Comparison of ENCODE assay signal across 23 cellular contexts in the genomic region with DNA sequence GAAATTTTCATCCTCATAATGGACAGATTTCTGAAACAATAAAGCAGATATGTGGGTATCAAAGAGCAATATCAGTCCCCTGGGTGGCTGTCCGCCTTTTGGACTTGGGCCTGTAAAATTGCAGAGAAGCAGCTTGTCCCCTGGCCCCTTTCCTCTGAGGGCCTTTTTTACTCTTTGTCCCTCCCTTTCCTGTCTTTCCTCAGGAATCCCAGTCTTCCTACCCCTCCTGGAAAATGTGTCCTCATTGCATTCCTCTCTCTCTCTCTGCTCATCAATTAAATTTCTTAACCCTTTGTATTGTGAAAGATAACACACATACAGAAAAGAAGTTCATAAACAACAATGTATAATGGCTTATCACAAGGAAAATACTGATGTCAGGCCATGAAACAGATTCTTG. TPM values are rescaled to one million over a fixed set of nuclear protein-coding genes. Genes with fewer than 3 reads are reported as not detected.
DNase-seq lines count a peak whose midpoint lies in the region; ATAC-seq and TF ChIP-seq lines count a peak whose summit lies in the region.
"Had no signal": no experiment of that assay in that cellular context is flagged by ENCODE, and none has a peak within 500 bp of the region (broad histone marks: within the 10 kb centered on the region; RNA-seq: fewer than 3 reads in every experiment).

No MANE protein-coding gene starts in this region.

- H3K79me1 ChIP-seq in neuronal stem cell (ENCODE audit: low read depth, low read length), result no peaks in the 10 kb centered on the region

- TF ChIP-seq CTCF in fibroblast of the aortic adventitia (IDR thresholded peaks at IDR 0.05; ENCODE audit: insufficient read depth, low read length), result no peak

- H2BK12ac ChIP-seq in neuronal stem cell (ENCODE audit: low read length), result no peak overlapping the region

- no peak overlapping the region for H3K23ac ChIP-seq in neuronal stem cell (ENCODE audit: low read depth, low read length, poor library complexity)

- H3K9me3 Mint-ChIP-seq in activated naive CD8-positive, alpha-beta T cell treated with anti-CD3 and anti-CD28 coated beads for 36 hours, result peaks cover 1% of the 10 kb centered on the region
- H3K9me3 Mint-ChIP-seq: CD8-positive, alpha-beta T cell had no signal

- no peak overlapping the region for H3K27ac Mint-ChIP-seq in activated naive CD8-positive, alpha-beta T cell treated with anti-CD3 and anti-CD28 coated beads for 36 hours
- H3K27ac Mint-ChIP-seq: CD8-positive, alpha-beta T cell had no signal

- H2AFZ ChIP-seq in ACC112 (ENCODE audit: low read length, unreplicated experiment) (peak overlapping the region; percentile 54), neuronal stem cell (ENCODE audit: low read length) (peak overlapping the region; percentile 69)

- H3K27ac ChIP-seq in ACC112 (ENCODE audit: low read depth, low read length) (peak overlapping the region; percentile 80), neuronal stem cell (replicated peaks; ENCODE audit: low read length) (no peak overlapping the region)
- H3K27ac ChIP-seq: BLaER1 had no signal

- H3K9ac ChIP-seq in neuronal stem cell (ENCODE audit: low read depth, low read length, poor library complexity), result no peak overlapping the region
- H3K9ac ChIP-seq: BLaER1 had no signal

- H3K14ac ChIP-seq in neuronal stem cell (ENCODE audit: low read length), result no peak overlapping the region

- peaks cover 32% of the 10 kb centered on the region for H3K27me3 Mint-ChIP-seq in activated naive CD8-positive, alpha-beta T cell treated with anti-CD3 and anti-CD28 coated beads for 36 hours

- H3K4me1 ChIP-seq in ACC112 (ENCODE audit: control insufficient read depth, insufficient read depth, low read length, unreplicated experiment) (peaks cover 32% of the 10 kb centered on the region), neuronal stem cell (ENCODE audit: control insufficient read depth in 2 of 2, insufficient read depth in 1 of 2, low read depth in 1 of 2, low read length in 2 of 2) (peaks cover 6 to 8% of the 10 kb centered on the region in 2 donors)
- H3K4me1 ChIP-seq: BLaER1 had no signal

- no peak for ATAC-seq in HG03571 (IDR thresholded peaks at IDR 0.05; ENCODE audit: unreplicated experiment)
- ATAC-seq: CD8-positive, alpha-beta T cell; HCT116 had no signal

- H3K4me3 ChIP-seq in ACC112 (ENCODE audit: low read depth, low read length) (no peak overlapping the region), fibroblast of the aortic adventitia (ENCODE audit: low read depth, low read length) (no peak overlapping the region), neuronal stem cell (ENCODE audit: low read length in 2 of 2) (no peak overlapping the region)
- H3K4me3 ChIP-seq: BLaER1, MG63 had no signal

- H3K4me1 Mint-ChIP-seq in activated naive CD8-positive, alpha-beta T cell treated with anti-CD3 and anti-CD28 coated beads for 36 hours, result peaks cover 3% of the 10 kb centered on the region

- H3K27me3 ChIP-seq in ACC112 (ENCODE audit: insufficient read depth, low read length) (no peaks in the 10 kb centered on the region), neuronal stem cell (ENCODE audit: control insufficient read depth in 3 of 3, insufficient read depth in 3 of 3, low read depth in 1 of 3, low read length in 3 of 3) (no peaks in the 10 kb centered on the region)
- H3K27me3 ChIP-seq: BLaER1, MG63 had no signal

- no CpG with 5 or more reads among the region's 1 CpG for WGBS in neuronal stem cell (ENCODE audit: extremely low coverage in 2 of 2, insufficient read length in 2 of 2, insufficient replicate concordance in 1 of 2), 2 donors

- no peak overlapping the region for H2AK5ac ChIP-seq in neuronal stem cell (ENCODE audit: low read depth, low read length)

- no peaks in the 10 kb centered on the region for H3K9me3 ChIP-seq in neuronal stem cell (replicated peaks in 1 of 2; ENCODE audit: control insufficient read depth in 2 of 2, insufficient read depth in 1 of 2, low read depth in 1 of 2, low read length in 2 of 2)
- H3K9me3 ChIP-seq: MG63 had no signal

- H2BK120ac ChIP-seq in neuronal stem cell (ENCODE audit: low read depth, low read length), result no peak overlapping the region

- no peak overlapping the region for H3K4me3 Mint-ChIP-seq in activated naive CD8-positive, alpha-beta T cell treated with anti-CD3 and anti-CD28 coated beads for 36 hours
- H3K4me3 Mint-ChIP-seq: CD8-positive, alpha-beta T cell had no signal

- DNase-seq in OCI-M1 (lab: John Stamatoyannopoulos, UW), result peak; percentile 34
- DNase-seq in fibroblast of the aortic adventitia (ENCODE audit: low read depth), result peak; percentile 48
- DNase-seq in neuronal stem cell (ENCODE audit: low spot score), result no peak
- no peak for DNase-seq in stimulated activated CD4-positive, alpha-beta T cell treated with anti-CD3 and anti-CD28 coated beads, Interleukin-1b, Interleukin-23, amount 100 ng/mL, for 48 hours
- DNase-seq in activated naive CD8-positive, alpha-beta T cell treated with anti-CD3 and anti-CD28 coated beads for 36 hours, result no peak
- no peak for DNase-seq in medulla oblongata (ENCODE audit: extremely low spot score)
- DNase-seq: CD8-positive, alpha-beta T cell; DMS79; IMR-90; Karpas-422; MG63; NCI-H1105 treated with DMSO at 0.1 percent for 48 hours; NCI-H1694 treated with DMSO at 0.1 percent for 48 hours; NCI-H2107; NCI-H226; NCI-H526; RPMI8226; SIG-M5 had no signal

- no peaks in the 10 kb centered on the region for H3K36me3 Mint-ChIP-seq in activated naive CD8-positive, alpha-beta T cell treated with anti-CD3 and anti-CD28 coated beads for 36 hours
- H3K36me3 Mint-ChIP-seq: CD8-positive, alpha-beta T cell had no signal

- no peak overlapping the region for H3K4me2 ChIP-seq in neuronal stem cell (ENCODE audit: insufficient read depth, low read length, poor library complexity, severe bottlenecking)
- H3K4me2 ChIP-seq: BLaER1 had no signal

- H2BK5ac ChIP-seq in neuronal stem cell (ENCODE audit: low read length), result no peak overlapping the region

- H3K36me3 ChIP-seq in ACC112 (ENCODE audit: insufficient read depth, low read length), result no peaks in the 10 kb centered on the region
- no peaks in the 10 kb centered on the region for H3K36me3 ChIP-seq in neuronal stem cell (replicated peaks in 1 of 2; ENCODE audit: control insufficient read depth in 2 of 2, insufficient read depth in 2 of 2, low read length in 2 of 2)
- H3K36me3 ChIP-seq: BLaER1, MG63 had no signal

- no peak overlapping the region for H3K18ac ChIP-seq in neuronal stem cell (ENCODE audit: low read length)

- no peaks in the 10 kb centered on the region for H3K79me2 ChIP-seq in ACC112 (ENCODE audit: control insufficient read depth, insufficient read depth, low read length, unreplicated experiment)

- no peak overlapping the region for H4K91ac ChIP-seq in neuronal stem cell (ENCODE audit: low read depth, low read length, poor library complexity)

- H2BK15ac ChIP-seq in neuronal stem cell (ENCODE audit: low read length), result no peak overlapping the region

- H3K4ac ChIP-seq in neuronal stem cell (ENCODE audit: low read length), result no peak overlapping the region

- H4K8ac ChIP-seq in neuronal stem cell (ENCODE audit: low read depth, low read length), result no peak overlapping the region

RNA-seq across cellular contexts. Expression of a gene that starts 3.0 kb away (rescaled TPM):
- total RNA-seq in fibroblast of the aortic adventitia (ENCODE audit: low replicate concordance), result 6.1 and 6.9 TPM in 2 replicates
- 11.8 TPM for polyA plus RNA-seq in neuronal stem cell (2013, experiment 1 of 2)
- polyA plus RNA-seq in neuronal stem cell (2013, experiment 2 of 2), result 11.9 TPM
- total RNA-seq in activated naive CD8-positive, alpha-beta T cell treated with anti-CD3 and anti-CD28 coated beads for 36 hours, result not detected
- total RNA-seq: CD8-positive, alpha-beta T cell; IMR-90; OCI-LY7 had no signal
- polyA plus RNA-seq: IMR-90 had no signal

Comparison
In these comparisons a context has a peak if more than half of its experiments do, and no peak if none do; other contexts are left out.
1. DNase-seq: peak in OCI-M1 (single experiment) and fibroblast of the aortic adventitia (single experiment); none in neuronal stem cell (single experiment), stimulated activated CD4-positive, alpha-beta T cell treated with anti-CD3 and anti-CD28 coated beads, Interleukin-1b, Interleukin-23, amount 100 ng/mL, for 48 hours (single experiment), activated naive CD8-positive, alpha-beta T cell treated with anti-CD3 and anti-CD28 coated beads for 36 hours (single experiment) and medulla oblongata (single experiment).